In genomic region chr2:111194835-111195621, GRCh38 we compare ENCODE assay signal across 8 cellular contexts.
DNase-seq lines count a peak whose midpoint lies in the region; ATAC-seq, FAIRE-seq and TF ChIP-seq lines count a peak whose summit lies in the region.
"Had no signal": no experiment of that assay in that cellular context is flagged by ENCODE, and none has a peak within 500 bp of the region (broad histone marks: within the 10 kb centered on the region; RNA-seq: fewer than 3 reads in every experiment).

No MANE protein-coding gene starts in this region.

- no peak overlapping the region for H3K9ac ChIP-seq in kidney (ENCODE audit: low read length in 2 of 2)

- no peaks in the 10 kb centered on the region for H3K9me3 ChIP-seq in small intestine (ENCODE audit: control insufficient read depth, low read depth)
- H3K9me3 ChIP-seq in kidney (ENCODE audit: control insufficient read depth in 1 of 2, low read length in 2 of 2): no peaks in the 10 kb centered on the region

- intact Hi-C loops in kidney (cut with DNase I): no loop called here
- intact Hi-C loops in posterior vena cava (cut with DNase I): loop anchor here in 1 of 2 donors (5.0 kb wide), 1 partner anchor 173 kb away; no protein-coding TSS in a partner anchor

- peaks cover 0 to 2% of the 10 kb centered on the region in 2 donors for H3K27me3 ChIP-seq in small intestine (ENCODE audit: control insufficient read depth in 2 of 2, insufficient read depth in 2 of 2, low read length in 2 of 2)

- H3K4me1 ChIP-seq in small intestine (ENCODE audit: control insufficient read depth in 2 of 2, insufficient read depth in 1 of 2, low read depth in 1 of 2, low read length in 1 of 2) (peaks cover 0 to 5% of the 10 kb centered on the region in 2 donors), kidney (ENCODE audit: control insufficient read depth in 1 of 2, insufficient read depth in 1 of 2, low read depth in 1 of 2, low read length in 2 of 2) (no peaks in the 10 kb centered on the region)

- H3K36me3 ChIP-seq in small intestine (ENCODE audit: control insufficient read depth in 2 of 2, insufficient read depth in 2 of 2, low read length in 2 of 2) (no peaks in the 10 kb centered on the region), kidney (ENCODE audit: control insufficient read depth in 1 of 2, insufficient read depth in 2 of 2, low read length in 2 of 2) (no peaks in the 10 kb centered on the region)

- WGBS in small intestine, 3 donors: 58 to 73% (median 67%) methylated on average over 8 of the region's 8 CpGs

- H3K4me3 ChIP-seq in small intestine (ENCODE audit: low read depth in 1 of 2, low read length in 2 of 2): no peak overlapping the region
- H3K4me3 ChIP-seq in kidney (ENCODE audit: low read length in 2 of 2): no peak overlapping the region

- FAIRE-seq in small intestine (lab: Jason Lieb, UNC) (no peak), kidney (lab: Jason Lieb, UNC) (no peak)

- no peak for TF ChIP-seq CTCF in kidney (IDR thresholded peaks at IDR 0.05; ENCODE audit: borderline replicate concordance, extremely low read depth, insufficient read depth)

- DNase-seq in NCI-H345 (lab: John Stamatoyannopoulos, UW) (peak; percentile 49), small intestine (peak; percentile 44), activated gamma-delta T cell treated with Interleukin-2 at 50 U/mL for 16 hours (no peak), kidney (no peak), posterior vena cava (ENCODE audit: low spot score) (no peak)
- DNase-seq: activated effector memory CD4-positive, alpha-beta T cell treated with anti-CD3 and anti-CD28 coated beads, Interleukin-2, amount 50 U/mL, for 16 hours had no signal

- H3K27ac ChIP-seq in small intestine (ENCODE audit: low read depth in 1 of 2, low read length in 1 of 2): no peak overlapping the region
- H3K27ac ChIP-seq in kidney (ENCODE audit: low read depth in 2 of 2, low read length in 2 of 2): no peak overlapping the region

- ATAC-seq in GM19324 (IDR thresholded peaks at IDR 0.05; ENCODE audit: low FRiP score, unreplicated experiment) (peak; percentile 89), HG02884 (IDR thresholded peaks at IDR 0.05; ENCODE audit: unreplicated experiment) (peak; percentile 89)

Comparison
In these comparisons a context has a peak if more than half of its experiments do, and no peak if none do; other contexts are left out.
1. DNase-seq: peak in NCI-H345 (single experiment) and small intestine (single experiment); none in activated gamma-delta T cell treated with Interleukin-2 at 50 U/mL for 16 hours (single experiment), kidney (single experiment) and posterior vena cava (single experiment).